In genomic region chr5:78362220-78362619, GRCh38 we compare ENCODE assay signal across 8 cellular contexts. TPM values are rescaled to one million over a fixed set of nuclear protein-coding genes. Genes with fewer than 3 reads are reported as not detected.
DNase-seq lines count a peak whose midpoint lies in the region; ATAC-seq, FAIRE-seq and TF ChIP-seq lines count a peak whose summit lies in the region.

No MANE protein-coding gene starts in this region.

- ATAC-seq in GM12878 = no peak
- no peak for ATAC-seq in HG02973 (IDR thresholded peaks at IDR 0.05; ENCODE audit: unreplicated experiment)
- no peak for ATAC-seq in GM21447 (IDR thresholded peaks at IDR 0.05; ENCODE audit: unreplicated experiment)
- ATAC-seq in left lobe of liver = no peak

- FAIRE-seq in GM12878 (lab: Jason Lieb, UNC) = no peak

- CTCF ChIA-PET in GM12878 (lab: Yijun Ruan, JAX) = no interaction called here

- peak in 2 of 3 experiments; percentile 14 to 36 for DNase-seq in NCI-H1417 (lab: John Stamatoyannopoulos, UW)
- no peak for DNase-seq in NCI-H1417 treated with DMSO at 0.1 percent for 48 hours (lab: John Stamatoyannopoulos, UW)
- DNase-seq in GM12878 (ENCODE audit: low read depth, low spot score) = no peak
- no peak for DNase-seq in left lobe of liver (ENCODE audit: low spot score)

- TF ChIP-seq RAD21 in GM12878 (IDR thresholded peaks at IDR 0.05; ENCODE audit: insufficient read depth, low read depth, low read length) = no peak

- in situ Hi-C loops in GM12878 (cut with MboI) = no loop called here

- RAD21 ChIA-PET in GM12878 (lab: Charles Lee; ENCODE audit: unreplicated experiment) = no interaction called here

- H3F3A ChIP-seq in Loucy (ENCODE audit: low read depth) = no peaks in the 10 kb centered on the region

- no peaks in the 10 kb centered on the region for H3K36me3 ChIP-seq in Loucy (ENCODE audit: insufficient read depth, low read length)
- peaks cover 0 to 3% of the 10 kb centered on the region in 2 experiments; a peak in 1 of 4 replicates for H3K36me3 ChIP-seq in GM12878 (ENCODE audit: control insufficient read depth in 2 of 2, insufficient read depth in 2 of 2, low read length in 1 of 2)
- peaks cover 2% of the 10 kb centered on the region for H3K36me3 ChIP-seq in neuron (ENCODE audit: insufficient read depth, low read length)

- peak overlapping the region; percentile 92 for H3K4me3 ChIP-seq in Loucy (ENCODE audit: low read length, poor library complexity, severe bottlenecking)
- H3K4me3 ChIP-seq in GM12878 = peak overlapping the region; percentile 94
- peak overlapping the region; percentile 93 for H3K4me3 ChIP-seq in neuron (ENCODE audit: low read length)

- SMC1A ChIA-PET in GM12878 (lab: Charles Lee; ENCODE audit: uncharacterized antibody, unreplicated experiment) = no interaction called here

- H3K4me1 ChIP-seq in Loucy (ENCODE audit: insufficient read depth, low read length, poor library complexity, severe bottlenecking) (peaks cover 33% of the 10 kb centered on the region), GM12878 (ENCODE audit: control insufficient read depth, insufficient read depth, low read length) (peaks cover 8% of the 10 kb centered on the region), neuron (ENCODE audit: insufficient read depth, low read length) (peaks cover 12% of the 10 kb centered on the region)

- H3K4me2 ChIP-seq in Loucy (ENCODE audit: low read depth, low read length, poor library complexity, severe bottlenecking) (peak overlapping the region; percentile 98), GM12878 (ENCODE audit: control insufficient read depth, insufficient read depth) (peak overlapping the region; percentile 70)

- 66% methylated on average over 3 of the region's 3 CpGs for WGBS in GM12878 (ENCODE audit: insufficient coverage, insufficient replicate concordance, low lambda C conversion rate, missing lambda C conversion rate)

- POLR2A ChIA-PET in GM12878 (lab: Charles Lee) = no interaction called here

- H4K20me1 ChIP-seq in Loucy (ENCODE audit: insufficient read depth, low read length, poor library complexity, severe bottlenecking) (peaks cover 20% of the 10 kb centered on the region), GM12878 (ENCODE audit: control insufficient read depth, insufficient read depth) (no peaks in the 10 kb centered on the region)

- TF ChIP-seq EP300 in GM12878 (IDR thresholded peaks at IDR 0.05; ENCODE audit: borderline replicate concordance in 1 of 2, control insufficient read depth in 1 of 2, low read depth in 2 of 2, low read length in 2 of 2) = no peak

- no peak overlapping the region for H3K27ac ChIP-seq in GM12878 (ENCODE audit: control insufficient read depth, insufficient read depth)

- TF ChIP-seq POLR2A in GM12878 (IDR thresholded peaks at IDR 0.05; ENCODE audit: low read depth, low read length) = no peak

- H3K27me3 ChIP-seq in Loucy (ENCODE audit: insufficient read depth, low read length, poor library complexity, severe bottlenecking) (peaks cover 3% of the 10 kb centered on the region), GM12878 (replicated peaks in 1 of 2; ENCODE audit: control insufficient read depth in 2 of 2, insufficient read depth in 2 of 2, low read length in 1 of 2) (no peaks in the 10 kb centered on the region), neuron (ENCODE audit: insufficient read depth, low read length) (no peaks in the 10 kb centered on the region)

- intact Hi-C loops in GM12878 (cut with micrococcal nuclease; ENCODE audit: unreplicated experiment) = loop anchor here (5.0 kb wide), 2 partner anchors 105 to 140 kb away; no protein-coding TSS in a partner anchor

- H3K9me3 ChIP-seq in Loucy (ENCODE audit: insufficient read depth, low read depth, low read length) (no peaks in the 10 kb centered on the region), GM12878 (replicated peaks; ENCODE audit: control insufficient read depth, insufficient read depth, low read length) (no peaks in the 10 kb centered on the region), neuron (ENCODE audit: low read length) (no peaks in the 10 kb centered on the region)

- H3K79me2 ChIP-seq in Loucy (ENCODE audit: insufficient read depth, low read length) (peaks cover 75% of the 10 kb centered on the region), GM12878 (ENCODE audit: control insufficient read depth, insufficient read depth, low read length) (peaks cover 68% of the 10 kb centered on the region)

- BruUV-seq in GM12878 (replicated peaks; lab: Mats Ljungman, UMichigan) = no TSS peak

- H3K9me2 ChIP-seq in Loucy (replicated peaks; ENCODE audit: low read depth, low read length) = no peaks in the 10 kb centered on the region

- H2AFZ ChIP-seq in Loucy (ENCODE audit: low read length) = no peak overlapping the region
- no peak overlapping the region for H2AFZ ChIP-seq in GM12878 (ENCODE audit: control insufficient read depth, low read depth, low read length)
- H2AFZ ChIP-seq in neuron (ENCODE audit: low read depth, low read length) = no peak overlapping the region

- TF ChIP-seq CTCF in Loucy (conservative IDR thresholded peaks at IDR 0.05; ENCODE audit: low read length) (no peak), GM12878 (IDR thresholded peaks at IDR 0.05 in 2 of 3, conservative IDR thresholded peaks at IDR 0.05 in 1 of 3; ENCODE audit: control insufficient read depth in 2 of 3, extremely low read depth in 1 of 3, insufficient read depth in 1 of 3, low read depth in 3 of 3, low read length in 3 of 3) (no peak)

- H3K9ac ChIP-seq in Loucy (ENCODE audit: low read depth, low read length, poor library complexity, severe bottlenecking) (peak overlapping the region; percentile 93), GM12878 (ENCODE audit: control insufficient read depth, insufficient read depth, low read length) (peak overlapping the region; percentile 93; the same call in 1 of the 2 replicates)

TF ChIP-seq in GM12878, 131 proteins besides CTCF, POLR2A, EP300 and RAD21:
- TF ChIP-seq EGR1 (IDR thresholded peaks at IDR 0.05; ENCODE audit: borderline replicate concordance in 1 of 2, low read depth in 2 of 2, low read length in 2 of 2) = no peak
- no peak for TF ChIP-seq RELA (IDR thresholded peaks at IDR 0.05; ENCODE audit: borderline replicate concordance, partially characterized antibody)
- TF ChIP-seq NFXL1 (IDR thresholded peaks at IDR 0.05; ENCODE audit: borderline replicate concordance) = no peak
- TF ChIP-seq FOS (IDR thresholded peaks at IDR 0.05; ENCODE audit: borderline replicate concordance, extremely low read depth, insufficient read length) = no peak
- no peak for TF ChIP-seq MTA3 (IDR thresholded peaks at IDR 0.05; ENCODE audit: borderline replicate concordance, low read length)
- TF ChIP-seq RBBP5 (conservative IDR thresholded peaks at IDR 0.05) = no peak
- TF ChIP-seq ZNF622 (IDR thresholded peaks at IDR 0.05) = no peak
- no peak for TF ChIP-seq RAD51 (IDR thresholded peaks at IDR 0.05)
- TF ChIP-seq SMC3 (IDR thresholded peaks at IDR 0.05; ENCODE audit: borderline replicate concordance, low read length) = no peak
- TF ChIP-seq YY1 (IDR thresholded peaks at IDR 0.05; ENCODE audit: low read depth, low read length) = no peak

RNA-seq across cellular contexts. Expression of gene SCAMP1, which starts 1.8 kb away (rescaled TPM):
- total RNA-seq in GM12878 (2013; cell fraction: nucleolus; rRNA removed) = 44.5 and 47.9 TPM in 2 replicates
- total RNA-seq in GM12878 (2014; rRNA removed) (16.5 and 18.1 TPM in 2 replicates), GM12878 (2014; rRNA removed; fragmentation: Illumina TruSeq; extraction: Trizol) (18.8 and 19.6 TPM in 2 replicates), GM12878 (2021) (20.9 and 22.0 TPM in 2 replicates), left lobe of liver (11.3 TPM)
- 3.3 TPM for polyA plus RNA-seq in GM12878 (2011; ENCODE audit: low read depth)
- polyA plus RNA-seq in GM12878 (2011; rRNA removed) (22.3 and 30.8 TPM in 2 replicates), GM12878 (2014; fragmentation: Illumina TruSeq; extraction: Trizol) (12.9 and 17.6 TPM in 2 replicates), GM12878 (2014; fragmentation: Nextera tagmentation; extraction: Ambion mirVana) (10 to 100 TPM in 1 of 2 experiments, 1 to 10 TPM in 1; 9.1 to 21.2 TPM), GM12878 (2014; rRNA removed) (6.4 and 6.5 TPM in 2 replicates), GM12878 (2016; fragmentation: Nextera tagmentation; extraction: Ambion mirVana) (10 to 100 TPM; 21.8 to 27.9 TPM)
- polyA plus RNA-seq in GM12878 (2011; cell fraction: cytosol; rRNA removed) = 9.9 and 11.8 TPM in 2 replicates
- 6.0 and 8.3 TPM in 2 replicates for polyA plus RNA-seq in GM12878 (2011; cell fraction: nucleus; rRNA removed)
- polyA plus RNA-seq in GM12878 (2012) = 6.2 and 8.4 TPM in 2 replicates
- polyA minus RNA-seq in GM12878 (2011; rRNA and poly(A)+ RNA removed) = 33.5 and 48.1 TPM in 2 replicates
- 13.1 and 16.0 TPM in 2 replicates for polyA minus RNA-seq in GM12878 (2011; cell fraction: cytosol; rRNA and poly(A)+ RNA removed)
- 19.2 and 29.9 TPM in 2 replicates for polyA minus RNA-seq in GM12878 (2011; cell fraction: nucleus; rRNA and poly(A)+ RNA removed)

Comparison
In these comparisons a context has a peak if more than half of its experiments do, and no peak if none do; other contexts are left out.
1. DNase-seq: peak in NCI-H1417 (2 of 3); none in NCI-H1417 treated with DMSO at 0.1 percent for 48 hours (single experiment), GM12878 (single experiment) and left lobe of liver (single experiment).
2. Peak in every context shown above with its lines, with median percentiles within 50 percentile points of each other: H3K4me3 ChIP-seq.